Comparison of ENCODE assay signal across 8 cellular contexts in the genomic region with DNA sequence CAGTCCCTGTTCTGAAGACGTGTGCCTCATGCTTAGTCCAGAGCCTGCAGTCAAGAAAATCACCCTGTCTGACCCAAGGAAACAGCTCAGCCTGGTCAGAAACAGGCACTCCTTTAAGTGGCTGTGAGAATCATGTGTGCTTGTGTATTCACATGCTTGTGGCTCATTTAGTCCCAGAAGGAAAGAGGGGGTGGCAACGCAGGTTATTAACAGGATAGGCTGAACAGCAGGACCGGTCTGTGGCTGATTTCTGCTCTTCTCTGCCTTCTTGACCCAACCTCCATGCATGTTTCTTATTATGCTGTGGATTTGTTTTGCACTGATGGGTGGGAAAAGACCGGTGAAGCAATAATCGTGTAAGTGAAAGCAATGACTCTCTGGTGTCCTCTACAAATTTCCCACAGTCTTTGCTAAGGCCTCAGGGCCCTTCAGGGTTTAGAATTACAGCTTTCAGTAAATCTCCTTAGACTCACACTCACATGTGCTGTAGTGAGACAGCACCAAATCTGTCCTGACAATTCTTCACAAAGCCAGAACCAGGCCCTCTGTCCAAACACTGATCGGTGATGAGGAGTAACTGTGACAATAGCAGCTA.
DNase-seq lines count a peak whose midpoint lies in the region; ATAC-seq, FAIRE-seq and TF ChIP-seq lines count a peak whose summit lies in the region.

No MANE protein-coding gene starts in this region.

- H3K36me3 ChIP-seq in bronchial epithelial cell (ENCODE audit: control insufficient read depth, insufficient read depth, low read length) = no peaks in the 10 kb centered on the region
- H3K36me3 ChIP-seq in HAP-1 (replicated peaks) = no peaks in the 10 kb centered on the region

- no peak for TF ChIP-seq CTCF in GM12865 (IDR thresholded peaks at IDR 0.05; ENCODE audit: insufficient read depth, low read depth, low read length, missing control alignments)
- TF ChIP-seq CTCF in bronchial epithelial cell (IDR thresholded peaks at IDR 0.05; ENCODE audit: insufficient read depth, low read length, severe bottlenecking) = no peak

- ATAC-seq in HG03097 (IDR thresholded peaks at IDR 0.05; ENCODE audit: low FRiP score, unreplicated experiment) (peak; percentile 31), HG02571 (IDR thresholded peaks at IDR 0.05; ENCODE audit: unreplicated experiment) (no peak)

- in situ Hi-C loops in HAP-1 (cut with MboI; ENCODE audit: low sequenced_read_pairs) = no loop called here

- DNase-seq in GM12865 (ENCODE audit: low read depth) = peak; percentile 74
- peak; percentile 9 for DNase-seq in bronchial epithelial cell (ENCODE audit: low read depth)
- peak; percentile 87 for DNase-seq in renal cortical epithelial cell (ENCODE audit: low read depth)
- no peak for DNase-seq in inferior parietal cortex (ENCODE audit: extremely low spot score)
- DNase-seq in 8988T = no peak
- no peak for DNase-seq in HAP-1 (ENCODE audit: low spot score in 2 of 2)

- H3K4me3 ChIP-seq in GM12865 (ENCODE audit: low read depth, low read length) (no peak overlapping the region), bronchial epithelial cell (ENCODE audit: low read depth, low read length) (no peak overlapping the region), HAP-1 (no peak overlapping the region)

- H3K27me3 ChIP-seq in bronchial epithelial cell (ENCODE audit: control insufficient read depth, insufficient read depth, low read length) (no peaks in the 10 kb centered on the region), HAP-1 (ENCODE audit: low read depth) (no peaks in the 10 kb centered on the region)

- FAIRE-seq in bronchial epithelial cell (lab: Jason Lieb, UNC) = peak; percentile 76

- no peaks in the 10 kb centered on the region for H3K4me1 ChIP-seq in HAP-1

- no peaks in the 10 kb centered on the region for H3K9me3 ChIP-seq in HAP-1

Comparison
In these comparisons a context has a peak if more than half of its experiments do, and no peak if none do; other contexts are left out.
1. DNase-seq: peak in GM12865 (single experiment), bronchial epithelial cell (single experiment) and renal cortical epithelial cell (single experiment); none in inferior parietal cortex (single experiment), 8988T (single experiment) and HAP-1 (0 of 2).